8 cellular contexts compared by ENCODE assay signal in genomic region chr15:66707310-66708160, GRCh38. TPM values are rescaled to one million over a fixed set of nuclear protein-coding genes. Genes with fewer than 3 reads are reported as not detected.
A peak's percentile ranks its signal among the peaks of the same experiment; 100 is the strongest.
DNase-seq lines count a peak whose midpoint lies in the region; ATAC-seq and TF ChIP-seq lines count a peak whose summit lies in the region.

No MANE protein-coding gene starts in this region.

- intact Hi-C loops in left ventricle myocardium inferior (cut with micrococcal nuclease) (loop anchor here (10.0 kb wide), 1 partner anchor 67 kb away; no protein-coding TSS in a partner anchor), stomach (cut with DNase I; ENCODE audit: low total_unique reads) (loop anchor here (5.0 kb wide), 1 partner anchor 70 kb away; no protein-coding TSS in a partner anchor)

- ATAC-seq in HG02852 (IDR thresholded peaks at IDR 0.05; ENCODE audit: unreplicated experiment), result no peak

- POLR2A ChIA-PET in HEK293T (lab: Yijun Ruan, JAX), result interaction anchor here (0.6 to 1.5 kb wide), 9 partner anchors 25 to 144 kb away, joined by 3 to 7 read pairs (median 3); no protein-coding TSS in a partner anchor

- H3K4me1 ChIP-seq in left ventricle myocardium inferior (peaks cover 75% of the 10 kb centered on the region), stomach (peaks cover 40 to 78% (median 67%) of the 10 kb centered on the region in 4 donors)

- no peak for TF ChIP-seq EP300 in stomach (IDR thresholded peaks at IDR 0.05)

- TF ChIP-seq CTCF in left ventricle myocardium inferior (IDR thresholded peaks at IDR 0.05; ENCODE audit: borderline replicate concordance) (peak; percentile 25), stomach (IDR thresholded peaks at IDR 0.05) (no peak)

- H3K27ac ChIP-seq in left ventricle myocardium inferior (replicated peaks) (peak overlapping the region; percentile 94), stomach (peak overlapping the region; percentile 37 to 90 (median 75))

- CTCF ChIA-PET in HEK293T (lab: Yijun Ruan, JAX), result interaction anchor here (0.6 to 4.1 kb wide), 14 partner anchors 12 to 1924 kb away, joined by 3 to 28 read pairs (median 4); no protein-coding TSS in a partner anchor

- no peaks in the 10 kb centered on the region for H3K27me3 ChIP-seq in left ventricle myocardium inferior (ENCODE audit: low read depth)
- H3K27me3 ChIP-seq in stomach, result peaks cover 0 to 20% (median 0%) of the 10 kb centered on the region in 3 donors

- H3K4me3 ChIP-seq in left ventricle myocardium inferior, result peak overlapping the region; percentile 81
- peak overlapping the region; percentile 4 to 97 (median 82) for H3K4me3 ChIP-seq in stomach

- H3K9me3 ChIP-seq in left ventricle myocardium inferior (replicated peaks) (no peaks in the 10 kb centered on the region), stomach (no peaks in the 10 kb centered on the region)

- peak; percentile 74 for DNase-seq in HEK293T (ENCODE audit: extremely low spot score)
- peak; percentile 88 for DNase-seq in SK-N-DZ (ENCODE audit: low spot score)
- DNase-seq in left ventricle myocardium inferior, result peak; percentile 43
- peak; percentile 62 for DNase-seq in stomach
- DNase-seq in activated gamma-delta T cell (lab: John Stamatoyannopoulos, UW), result no peak
- no peak for DNase-seq in NK-92 (lab: John Stamatoyannopoulos, UW; ENCODE audit: unreplicated experiment)
- DNase-seq in SKM-1 (lab: John Stamatoyannopoulos, UW; ENCODE audit: unreplicated experiment), result no peak

- H3K36me3 ChIP-seq in left ventricle myocardium inferior, result no peaks in the 10 kb centered on the region
- H3K36me3 ChIP-seq in stomach, result peaks cover 0 to 6% (median 0%) of the 10 kb centered on the region in 4 donors

- TF ChIP-seq POLR2A in stomach (IDR thresholded peaks at IDR 0.05), result no peak

- 18 to 28% (median 27%) methylated on average over 16 of the region's 16 CpGs for WGBS in stomach, 5 donors

TF ChIP-seq in HEK293T, 16 proteins besides CTCF, POLR2A, EP300 and RAD21:
- TF ChIP-seq L3MBTL2 (conservative IDR thresholded peaks at IDR 0.05), result no peak
TF ChIP-seq in HEK293T: peak in this region for 0.

RNA-seq across cellular contexts. Expression of gene SMAD6, which starts 5.5 kb away (rescaled TPM):
- 16.9 and 19.4 TPM in 2 replicates for polyA plus RNA-seq in SK-N-DZ (2014; cell fraction: cytosol; rRNA removed)
- polyA plus RNA-seq in SK-N-DZ (2014; cell fraction: nucleus; rRNA removed), result 21.3 and 35.1 TPM in 2 replicates
- total RNA-seq in left ventricle myocardium inferior (20.3 TPM), stomach (100 to 1,000 TPM in 2 of 5 donors, 10 to 100 TPM in 3; 20.4 to 112 (median 76.4) TPM)
- polyA plus RNA-seq in stomach, result 1 to 10 TPM; 4.0 to 5.7 (median 4.6) TPM

Comparison
In these comparisons a context has a peak if more than half of its experiments do, and no peak if none do; other contexts are left out.
1. DNase-seq: peak in HEK293T (single experiment), SK-N-DZ (single experiment), left ventricle myocardium inferior (single experiment) and stomach (single experiment); none in activated gamma-delta T cell (single experiment), NK-92 (single experiment) and SKM-1 (single experiment).